Comparison of ENCODE assay signal across 10 cellular contexts in genomic region chr16:11871193-11871592, GRCh38. TPM values are rescaled to one million over a fixed set of nuclear protein-coding genes. Genes with fewer than 3 reads are reported as not detected.
DNase-seq lines count a peak whose midpoint lies in the region; ATAC-seq lines count a peak whose summit lies in the region.
"Had no signal": no experiment of that assay in that cellular context is flagged by ENCODE, and none has a peak within 500 bp of the region (broad histone marks: within the 10 kb centered on the region; RNA-seq: fewer than 3 reads in every experiment).

No MANE protein-coding gene starts in this region.

- ATAC-seq in Right ventricle myocardium inferior, result peak; percentile 46
- ATAC-seq in Right ventricle myocardium superior (ENCODE audit: poor library complexity), result peak; percentile 33
- no peak for ATAC-seq in activated T-helper 17 cell treated with anti-CD3 and anti-CD28 coated beads, Interleukin-2, amount 50 U/mL, for 72 hours (replicated peaks)
- ATAC-seq in GM21576 (IDR thresholded peaks at IDR 0.05; ENCODE audit: unreplicated experiment), result no peak
- ATAC-seq: gastroesophageal sphincter had no signal

- intact Hi-C loops in Right ventricle myocardium inferior (cut with DNase I) (loop anchor here (5.0 kb wide), 1 partner anchor 36 kb away; no protein-coding TSS in a partner anchor), cardiac septum (cut with DNase I) (loop anchor here (10.0 kb wide), 1 partner anchor 194 kb away; no protein-coding TSS in a partner anchor), Right ventricle myocardium superior (cut with DNase I) (no loop called here)

- H3K27ac Mint-ChIP-seq in activated T-helper 17 cell treated with anti-CD3 and anti-CD28 coated beads, Interleukin-2, amount 50 U/mL, for 72 hours, result no peak overlapping the region

- in situ Hi-C loops in SK-MEL-5 (cut with HindIII; ENCODE audit: low pct_unique_long_range_greater_than_20kb, low sequenced_read_pairs), result no loop called here

- H3K27me3 Mint-ChIP-seq in activated T-helper 17 cell treated with anti-CD3 and anti-CD28 coated beads, Interleukin-2, amount 50 U/mL, for 72 hours, result no peaks in the 10 kb centered on the region

- peaks cover 78% of the 10 kb centered on the region for H3K36me3 Mint-ChIP-seq in activated T-helper 17 cell treated with anti-CD3 and anti-CD28 coated beads, Interleukin-2, amount 50 U/mL, for 72 hours (ENCODE audit: low read depth)

- no peak overlapping the region for H3K4me3 Mint-ChIP-seq in activated T-helper 17 cell treated with anti-CD3 and anti-CD28 coated beads, Interleukin-2, amount 50 U/mL, for 72 hours

- no peak for DNase-seq in Right ventricle myocardium inferior (ENCODE audit: missing footprints)
- DNase-seq in cardiac septum (ENCODE audit: low spot score), result no peak
- DNase-seq in SK-MEL-5 (ENCODE audit: low read depth, low spot score), result peak; percentile 74
- no peak for DNase-seq in Right ventricle myocardium superior
- no peak for DNase-seq in NOMO-1 (lab: John Stamatoyannopoulos, UW; ENCODE audit: unreplicated experiment in 2 of 2)
- DNase-seq in NCI-H1092 treated with DMSO at 0.1 percent for 48 hours (lab: John Stamatoyannopoulos, UW), result no peak
- DNase-seq: activated T-cell treated with anti-CD3 and anti-CD28 coated beads, Interleukin-2, amount 50 U/mL, for 1 hour had no signal

- H3K9me3 Mint-ChIP-seq in activated T-helper 17 cell treated with anti-CD3 and anti-CD28 coated beads, Interleukin-2, amount 50 U/mL, for 72 hours, result no peaks in the 10 kb centered on the region

- no peaks in the 10 kb centered on the region for H3K4me1 Mint-ChIP-seq in activated T-helper 17 cell treated with anti-CD3 and anti-CD28 coated beads, Interleukin-2, amount 50 U/mL, for 72 hours

RNA-seq across cellular contexts. Expression of gene RSL1D1, which starts 19.9 kb away (rescaled TPM):
- total RNA-seq in Right ventricle myocardium inferior (111 TPM), cardiac septum (77.9 TPM), Right ventricle myocardium superior (101 TPM)
- total RNA-seq in SK-MEL-5 (2014; rRNA removed; shearing (Covaris generic)), result 386 and 432 TPM in 2 replicates
- 174 and 218 TPM in 2 replicates for polyA plus RNA-seq in SK-MEL-5 (2015; cell fraction: cytosol; rRNA removed)
- 81.7 and 103 TPM in 2 replicates for polyA plus RNA-seq in SK-MEL-5 (2015; cell fraction: nucleus; rRNA removed)
- total RNA-seq in activated T-helper 17 cell treated with anti-CD3 and anti-CD28 coated beads, Interleukin-2, amount 50 U/mL, for 72 hours, result 100 to 1,000 TPM; 275 to 288 TPM

RNA-seq across cellular contexts. Expression of gene GSPT1, which starts 44.6 kb away (rescaled TPM):
- total RNA-seq in Right ventricle myocardium inferior (91.4 TPM), cardiac septum (86.6 TPM), Right ventricle myocardium superior (88.3 TPM)
- 47.3 and 55.6 TPM in 2 replicates for total RNA-seq in SK-MEL-5 (2014; rRNA removed; shearing (Covaris generic))
- 79.0 and 109 TPM in 2 replicates for polyA plus RNA-seq in SK-MEL-5 (2015; cell fraction: cytosol; rRNA removed)
- 42.0 and 87.9 TPM in 2 replicates for polyA plus RNA-seq in SK-MEL-5 (2015; cell fraction: nucleus; rRNA removed)
- total RNA-seq in activated T-helper 17 cell treated with anti-CD3 and anti-CD28 coated beads, Interleukin-2, amount 50 U/mL, for 72 hours, result 100 to 1,000 TPM; 115 to 209 TPM

Comparison
In these comparisons a context has a peak if more than half of its experiments do, and no peak if none do; other contexts are left out.
1. ATAC-seq: peak in Right ventricle myocardium inferior (single experiment) and Right ventricle myocardium superior (single experiment); none in activated T-helper 17 cell treated with anti-CD3 and anti-CD28 coated beads, Interleukin-2, amount 50 U/mL, for 72 hours (single experiment) and GM21576 (single experiment).